In the genomic region with DNA sequence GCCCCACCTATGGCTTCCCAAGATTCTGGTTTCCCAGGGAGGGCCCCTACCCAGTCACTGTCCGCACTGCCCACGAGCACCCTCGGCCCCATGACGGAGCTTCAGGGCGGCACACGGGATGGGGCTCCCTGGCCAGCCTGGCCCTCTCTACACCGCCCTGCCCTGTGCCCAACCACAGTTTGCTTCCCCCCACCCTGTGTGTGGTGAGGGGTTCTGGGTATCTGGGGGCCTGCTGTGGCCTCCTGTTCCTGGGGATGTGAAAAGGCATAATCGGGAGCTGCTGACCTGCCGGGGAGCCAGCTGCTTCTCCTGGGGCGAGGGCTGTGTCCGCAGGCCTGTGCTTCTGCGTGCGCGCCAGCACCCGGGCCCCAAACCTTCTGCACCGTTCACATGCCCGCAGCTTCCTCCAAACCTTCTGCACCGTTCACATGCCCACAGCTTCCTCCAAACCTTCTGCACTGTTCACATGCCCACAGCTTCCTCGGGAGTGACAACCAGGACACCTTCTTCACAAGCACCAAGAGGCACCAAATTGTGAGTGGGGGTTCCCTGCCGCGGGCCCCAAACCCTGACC, we compare ENCODE assay signal across 18 cellular contexts. TPM values are rescaled to one million over a fixed set of nuclear protein-coding genes. Genes with fewer than 3 reads are reported as not detected.
"Had no signal": no experiment of that assay in that cellular context is flagged by ENCODE, and none has a peak within 500 bp of the region (broad histone marks: within the 10 kb centered on the region; RNA-seq: fewer than 3 reads in every experiment).

No MANE protein-coding gene starts in this region.

- H3K9me3 ChIP-seq: ascending aorta, breast epithelium, sigmoid colon had no signal

- H3K4me1 Mint-ChIP-seq: activated CD4-positive, alpha-beta T cell treated with anti-CD3 and anti-CD28 coated beads, Interleukin-2, amount 10 ng/mL, durations not matched to agents 7 days and 5 days; activated naive CD8-positive, alpha-beta T cell treated with anti-CD3 and anti-CD28 coated beads, Interleukin-2, amount 50 U/mL, for 24 hours; immature natural killer cell had no signal

- H3K27ac ChIP-seq: ascending aorta, breast epithelium, sigmoid colon had no signal

- H3K36me3 ChIP-seq: ascending aorta, breast epithelium, sigmoid colon had no signal

- H3K4me3 ChIP-seq: ascending aorta, breast epithelium, sigmoid colon had no signal

- H3K27me3 ChIP-seq: ascending aorta, breast epithelium, sigmoid colon had no signal

- H3K27ac Mint-ChIP-seq: activated CD4-positive, alpha-beta T cell treated with anti-CD3 and anti-CD28 coated beads, Interleukin-2, amount 10 ng/mL, durations not matched to agents 7 days and 5 days; activated naive CD8-positive, alpha-beta T cell treated with anti-CD3 and anti-CD28 coated beads, Interleukin-2, amount 50 U/mL, for 24 hours; dendritic cell treated with granulocyte-macrophage colony-stimulating factor and Interleukin-4, amounts not matched to agents 40 ng/mL and 50 ng/mL, for 4 days; immature natural killer cell; nephron progenitor cell; T-helper 2 cell treated with Interferon-gamma antibody and Interleukin-4, amounts not matched to agents 5 μg/mL and 100 μg/mL, for 36 hours had no signal

- ATAC-seq: activated naive CD8-positive, alpha-beta T cell treated with anti-CD3 and anti-CD28 coated beads, Interleukin-2, amount 50 U/mL, for 24 hours had no signal

- H3K4me1 ChIP-seq: ascending aorta, breast epithelium, sigmoid colon had no signal

- H3K27me3 Mint-ChIP-seq: activated CD4-positive, alpha-beta T cell treated with anti-CD3 and anti-CD28 coated beads, Interleukin-2, amount 10 ng/mL, durations not matched to agents 7 days and 5 days; activated naive CD8-positive, alpha-beta T cell treated with anti-CD3 and anti-CD28 coated beads, Interleukin-2, amount 50 U/mL, for 24 hours; dendritic cell treated with granulocyte-macrophage colony-stimulating factor and Interleukin-4, amounts not matched to agents 40 ng/mL and 50 ng/mL, for 4 days had no signal

- H3K4me3 Mint-ChIP-seq: activated CD4-positive, alpha-beta T cell treated with anti-CD3 and anti-CD28 coated beads, Interleukin-2, amount 10 ng/mL, durations not matched to agents 7 days and 5 days; activated naive CD8-positive, alpha-beta T cell treated with anti-CD3 and anti-CD28 coated beads, Interleukin-2, amount 50 U/mL, for 24 hours; dendritic cell treated with granulocyte-macrophage colony-stimulating factor and Interleukin-4, amounts not matched to agents 40 ng/mL and 50 ng/mL, for 4 days; immature natural killer cell; nephron progenitor cell; T-helper 2 cell treated with Interferon-gamma antibody and Interleukin-4, amounts not matched to agents 5 μg/mL and 100 μg/mL, for 36 hours had no signal

- DNase-seq: activated CD4-positive, alpha-beta T cell treated with anti-CD3 and anti-CD28 coated beads, Interleukin-2, amount 10 ng/mL, durations not matched to agents 7 days and 5 days; activated CD4-positive, CD25-positive, alpha-beta regulatory T cell; activated CD8-positive, alpha-beta memory T cell treated with anti-CD3 and anti-CD28 coated beads, Interleukin-2, amount 50 U/mL, for 48 hours; activated gamma-delta T cell treated with Interleukin-2 at 50 U/mL for 16 hours; activated naive CD8-positive, alpha-beta T cell treated with anti-CD3 and anti-CD28 coated beads, Interleukin-2, amount 50 U/mL, for 24 hours; cerebellar nuclear complex; effector memory CD4-positive, alpha-beta T cell; foreskin fibroblast; glutamatergic neuron; immature natural killer cell; mesendoderm; nephron progenitor cell; sigmoid colon; stimulated activated CD4-positive, alpha-beta T cell treated with anti-CD3 and anti-CD28 coated beads, Interleukin-1b, Interleukin-23, amount 100 ng/mL, for 48 hours had no signal

- H3K36me3 Mint-ChIP-seq: immature natural killer cell had no signal

- H3K9me3 Mint-ChIP-seq: activated CD4-positive, alpha-beta T cell treated with anti-CD3 and anti-CD28 coated beads, Interleukin-2, amount 10 ng/mL, durations not matched to agents 7 days and 5 days; activated naive CD8-positive, alpha-beta T cell treated with anti-CD3 and anti-CD28 coated beads, Interleukin-2, amount 50 U/mL, for 24 hours; dendritic cell treated with granulocyte-macrophage colony-stimulating factor and Interleukin-4, amounts not matched to agents 40 ng/mL and 50 ng/mL, for 4 days; immature natural killer cell; nephron progenitor cell; T-helper 2 cell treated with Interferon-gamma antibody and Interleukin-4, amounts not matched to agents 5 μg/mL and 100 μg/mL, for 36 hours had no signal

RNA-seq across cellular contexts. Expression of gene PASK, which starts 51.6 kb away (rescaled TPM):
- total RNA-seq: ascending aorta had no signal
